Comparison of ENCODE assay signal across 8 cellular contexts in genomic region chr15:78988361-78988911, GRCh38. TPM values are rescaled to one million over a fixed set of nuclear protein-coding genes. Genes with fewer than 3 reads are reported as not detected.
DNase-seq lines count a peak whose midpoint lies in the region; ATAC-seq and TF ChIP-seq lines count a peak whose summit lies in the region.

No MANE protein-coding gene starts in this region.

- H3K27ac ChIP-seq in SK-N-SH (ENCODE audit: low read depth in 2 of 2, low read length in 1 of 2): peak overlapping the region in 1 of 2 experiments; percentile 47; a peak in 2 of 4 replicates
- H3K27ac ChIP-seq in fibroblast of lung (ENCODE audit: insufficient read depth, low read length): peak overlapping the region; percentile 70
- H3K27ac ChIP-seq in ovary: no peak overlapping the region
- no peak overlapping the region for H3K27ac ChIP-seq in neuronal stem cell (replicated peaks; ENCODE audit: low read length)

- H4K20me1 ChIP-seq in SK-N-SH (ENCODE audit: insufficient read depth): no peaks in the 10 kb centered on the region
- H4K20me1 ChIP-seq in fibroblast of lung (ENCODE audit: control insufficient read depth, extremely low read depth, insufficient read depth, low read length): no peaks in the 10 kb centered on the region

- H3K4ac ChIP-seq in neuronal stem cell (ENCODE audit: low read length): no peak overlapping the region

- TF ChIP-seq RAD21 in SK-N-SH (IDR thresholded peaks at IDR 0.05; ENCODE audit: low read length): no peak

- peaks cover 46% of the 10 kb centered on the region for H3K4me1 Mint-ChIP-seq in HFFc6 (ENCODE audit: low read depth)

- DNase-seq in C1 segment of cervical spinal cord (lab: John Stamatoyannopoulos, UW): peak in 11 of 14 donors; percentile 5 to 74 (median 44)
- peak; percentile 96 for DNase-seq in HFFc6
- no peak for DNase-seq in SK-N-SH
- peak; percentile 98 to 99 for DNase-seq in fibroblast of lung (ENCODE audit: low read depth in 2 of 2)
- peak; percentile 27 to 76 (median 64) for DNase-seq in ovary
- DNase-seq in neuronal stem cell (ENCODE audit: low spot score): no peak
- DNase-seq in stimulated activated CD4-positive, alpha-beta T cell treated with anti-CD3 and anti-CD28 coated beads, Interleukin-2, amount 100 ng/mL, for 48 hours: no peak

- H3K36me3 Mint-ChIP-seq in HFFc6 (ENCODE audit: low read depth): no peaks in the 10 kb centered on the region

- no peak overlapping the region for H3K18ac ChIP-seq in neuronal stem cell (ENCODE audit: low read length)

- H3K9me3 Mint-ChIP-seq in HFFc6: no peaks in the 10 kb centered on the region

- no peak overlapping the region for H3K14ac ChIP-seq in neuronal stem cell (ENCODE audit: low read length)

- H2AK5ac ChIP-seq in neuronal stem cell (ENCODE audit: low read depth, low read length): no peak overlapping the region

- H3K4me1 ChIP-seq in SK-N-SH (ENCODE audit: control insufficient read depth in 1 of 2, insufficient read depth in 2 of 2, low read depth in 1 of 2, low read length in 1 of 2): peaks cover 0 to 6% of the 10 kb centered on the region in 2 experiments; a peak in 2 of 4 replicates
- peaks cover 9% of the 10 kb centered on the region for H3K4me1 ChIP-seq in fibroblast of lung (ENCODE audit: control insufficient read depth, extremely low read depth, insufficient read depth, low read length)
- H3K4me1 ChIP-seq in ovary (ENCODE audit: insufficient read depth): peaks cover 3% of the 10 kb centered on the region
- H3K4me1 ChIP-seq in neuronal stem cell (ENCODE audit: control insufficient read depth in 2 of 2, insufficient read depth in 1 of 2, low read depth in 1 of 2, low read length in 2 of 2): no peaks in the 10 kb centered on the region

- peaks cover 6% of the 10 kb centered on the region for H3F3A ChIP-seq in SK-N-SH (replicated peaks; ENCODE audit: insufficient read depth)

- H3K4me3 Mint-ChIP-seq in HFFc6: no peak overlapping the region

- no peak for TF ChIP-seq POLR2A in ovary (IDR thresholded peaks at IDR 0.05)

- H3K27ac Mint-ChIP-seq in HFFc6: peak overlapping the region; percentile 95

- peaks cover 5% of the 10 kb centered on the region; the same call in 1 of the 2 replicates for H3K27me3 Mint-ChIP-seq in HFFc6 (ENCODE audit: insufficient read depth)

- H3K79me2 ChIP-seq in SK-N-SH (ENCODE audit: insufficient read depth) (no peaks in the 10 kb centered on the region), fibroblast of lung (ENCODE audit: control insufficient read depth, insufficient read depth, low read length) (no peaks in the 10 kb centered on the region)

- no peak overlapping the region for H4K91ac ChIP-seq in neuronal stem cell (ENCODE audit: low read depth, low read length, poor library complexity)

- H2BK5ac ChIP-seq in neuronal stem cell (ENCODE audit: low read length): no peak overlapping the region

- H3K23ac ChIP-seq in neuronal stem cell (ENCODE audit: low read depth, low read length, poor library complexity): no peak overlapping the region

- H3K4me3 ChIP-seq in SK-N-SH (ENCODE audit: low read depth in 2 of 2, low read length in 1 of 2): no peak overlapping the region
- H3K4me3 ChIP-seq in fibroblast of lung (replicated peaks in 1 of 4; ENCODE audit: control extremely low read depth in 1 of 4, insufficient read depth in 1 of 4, low read depth in 3 of 4, low read length in 4 of 4): no peak overlapping the region
- H3K4me3 ChIP-seq in ovary: no peak overlapping the region
- H3K4me3 ChIP-seq in neuronal stem cell (ENCODE audit: low read length in 2 of 2): no peak overlapping the region

- H4K8ac ChIP-seq in neuronal stem cell (ENCODE audit: low read depth, low read length): no peak overlapping the region

- H3K79me1 ChIP-seq in neuronal stem cell (ENCODE audit: low read depth, low read length): no peaks in the 10 kb centered on the region

- no peak for TF ChIP-seq EP300 in SK-N-SH (IDR thresholded peaks at IDR 0.05; ENCODE audit: borderline replicate concordance in 1 of 2, low read depth in 1 of 2, low read length in 1 of 2)
- TF ChIP-seq EP300 in ovary (IDR thresholded peaks at IDR 0.05): no peak

- H2BK12ac ChIP-seq in neuronal stem cell (ENCODE audit: low read length): no peak overlapping the region

- H3K9me3 ChIP-seq in SK-N-SH (no peaks in the 10 kb centered on the region), fibroblast of lung (ENCODE audit: control insufficient read depth, insufficient read depth, low read depth, low read length) (no peaks in the 10 kb centered on the region), ovary (no peaks in the 10 kb centered on the region), neuronal stem cell (replicated peaks in 1 of 2; ENCODE audit: control insufficient read depth in 2 of 2, insufficient read depth in 1 of 2, low read depth in 1 of 2, low read length in 2 of 2) (no peaks in the 10 kb centered on the region)

- TF ChIP-seq CTCF in HFFc6 (IDR thresholded peaks at IDR 0.05) (no peak), SK-N-SH (IDR thresholded peaks at IDR 0.05) (no peak), fibroblast of lung (conservative IDR thresholded peaks at IDR 0.05 in 1 of 2, IDR thresholded peaks at IDR 0.05 in 1 of 2; ENCODE audit: low read depth in 1 of 2, low read length in 2 of 2) (no peak), ovary (IDR thresholded peaks at IDR 0.05) (no peak)

- no peak overlapping the region for H2BK15ac ChIP-seq in neuronal stem cell (ENCODE audit: low read length)

- H3K9ac ChIP-seq in SK-N-SH (no peak overlapping the region; the same call in 1 of the 2 replicates), fibroblast of lung (ENCODE audit: insufficient read depth, low read length) (no peak overlapping the region), neuronal stem cell (ENCODE audit: low read depth, low read length, poor library complexity) (no peak overlapping the region)

- CTCF ChIA-PET in SK-N-SH (lab: Yijun Ruan, JAX): interaction anchor here (0.9 to 1.8 kb wide), 4 partner anchors 10 to 79 kb away, joined by 3 to 9 read pairs (median 4); no protein-coding TSS in a partner anchor

- WGBS in SK-N-SH (ENCODE audit: low lambda C conversion rate): 27% methylated on average over 7 of the region's 7 CpGs
- WGBS in ovary, 3 donors: 16 to 27% (median 26%) methylated on average over 7 of the region's 7 CpGs
- WGBS in neuronal stem cell (ENCODE audit: extremely low coverage in 2 of 2, insufficient read length in 2 of 2, insufficient replicate concordance in 1 of 2), 2 donors: no CpG with 5 or more reads among the region's 7 CpGs

- H3K36me3 ChIP-seq in SK-N-SH (replicated peaks in 1 of 2; ENCODE audit: control insufficient read depth in 1 of 2, insufficient read depth in 2 of 2, low read length in 1 of 2): no peaks in the 10 kb centered on the region
- no peaks in the 10 kb centered on the region for H3K36me3 ChIP-seq in fibroblast of lung (ENCODE audit: control insufficient read depth, insufficient read depth, low read length)
- no peaks in the 10 kb centered on the region for H3K36me3 ChIP-seq in ovary
- H3K36me3 ChIP-seq in neuronal stem cell (replicated peaks in 1 of 2; ENCODE audit: control insufficient read depth in 2 of 2, insufficient read depth in 2 of 2, low read length in 2 of 2): no peaks in the 10 kb centered on the region

- POLR2A ChIA-PET in SK-N-SH (lab: Yijun Ruan, JAX): no interaction called here

- no peak overlapping the region for H2BK120ac ChIP-seq in neuronal stem cell (ENCODE audit: low read depth, low read length)

- H3K27me3 ChIP-seq in SK-N-SH (ENCODE audit: insufficient read depth) (no peaks in the 10 kb centered on the region), fibroblast of lung (ENCODE audit: control insufficient read depth, insufficient read depth, low read length) (no peaks in the 10 kb centered on the region), ovary (no peaks in the 10 kb centered on the region), neuronal stem cell (ENCODE audit: control insufficient read depth in 3 of 3, insufficient read depth in 3 of 3, low read depth in 1 of 3, low read length in 3 of 3) (peaks cover 0 to 7% (median 0%) of the 10 kb centered on the region in 3 experiments)

- H3K4me2 ChIP-seq in SK-N-SH: no peak overlapping the region
- H3K4me2 ChIP-seq in fibroblast of lung (ENCODE audit: extremely low read depth, insufficient read depth, low read length): no peak overlapping the region
- no peak overlapping the region for H3K4me2 ChIP-seq in neuronal stem cell (ENCODE audit: insufficient read depth, low read length, poor library complexity, severe bottlenecking)

- no peaks in the 10 kb centered on the region for H3K9me2 ChIP-seq in SK-N-SH

- intact Hi-C loops in ovary (cut with DNase I): no loop called here

- no peak for ATAC-seq in GM21381 (IDR thresholded peaks at IDR 0.05; ENCODE audit: unreplicated experiment)

- H2AFZ ChIP-seq in SK-N-SH (ENCODE audit: low read depth) (peak overlapping the region; percentile 70), fibroblast of lung (ENCODE audit: low read length) (no peak overlapping the region), neuronal stem cell (ENCODE audit: low read length) (no peak overlapping the region)

TF ChIP-seq in SK-N-SH, 30 proteins besides CTCF, POLR2A, EP300 and RAD21 (continues in another document):
- TF ChIP-seq TCF12 (IDR thresholded peaks at IDR 0.05) (peak; percentile 58; the same call in 1 of the 2 replicates), EZH2phosphoT487 (IDR thresholded peaks at IDR 0.05; ENCODE audit: borderline replicate concordance, low read depth) (no peak)
- TF ChIP-seq, protein P1, sequence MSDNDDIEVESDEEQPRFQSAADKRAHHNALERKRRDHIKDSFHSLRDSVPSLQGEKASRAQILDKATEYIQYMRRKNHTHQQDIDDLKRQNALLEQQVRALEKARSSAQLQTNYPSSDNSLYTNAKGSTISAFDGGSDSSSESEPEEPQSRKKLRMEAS (IDR thresholded peaks at IDR 0.05; ENCODE audit: low read depth): peak; percentile 95

RNA-seq across cellular contexts. Expression of gene CTSH, which starts 43.6 kb away (rescaled TPM):
- total RNA-seq in HFFc6 (2021; fragmentation: NEBNext Ultra II Directional; extraction: Animal tissue kit (Norgen Biotek cat#: 25700)): under 1 TPM in 5 of 6 experiments, not detected in 1; 0.20 to 0.53 (median 0.38) TPM
- 22.7 and 23.0 TPM in 2 replicates for polyA plus RNA-seq in SK-N-SH (2012; rRNA removed)
- 18.4 and 19.0 TPM in 2 replicates for polyA plus RNA-seq in SK-N-SH (2012; cell fraction: cytosol; rRNA removed)
- polyA plus RNA-seq in SK-N-SH (2012; cell fraction: nucleus; rRNA removed): 20.0 and 24.4 TPM in 2 replicates
- total RNA-seq in fibroblast of lung: 6.9 and 34.2 TPM in 2 replicates
- polyA plus RNA-seq in fibroblast of lung: 5.3 and 10.0 TPM in 2 replicates
- polyA plus RNA-seq in fibroblast of lung (2012): 4.4 and 8.1 TPM in 2 replicates
- 1.2 and 4.9 TPM in 2 replicates for polyA minus RNA-seq in fibroblast of lung (ENCODE audit: low replicate concordance)
- total RNA-seq in ovary: 100 to 1,000 TPM in 4 of 7 donors, 10 to 100 TPM in 3; 84.3 to 157 (median 116) TPM
- polyA plus RNA-seq in ovary: 100 to 1,000 TPM; 169 to 197 TPM
- 7.8 TPM for polyA plus RNA-seq in neuronal stem cell (2013, experiment 1 of 2)
- polyA plus RNA-seq in neuronal stem cell (2013, experiment 2 of 2): 8.7 TPM

Comparison
In these comparisons a context has a peak if more than half of its experiments do, and no peak if none do; other contexts are left out.
1. DNase-seq: peak in C1 segment of cervical spinal cord (11 of 14), HFFc6 (single experiment), fibroblast of lung (2 of 2) and ovary (5 of 5); none in SK-N-SH (single experiment), neuronal stem cell (single experiment) and stimulated activated CD4-positive, alpha-beta T cell treated with anti-CD3 and anti-CD28 coated beads, Interleukin-2, amount 100 ng/mL, for 48 hours (0 of 2).